12 cellular contexts compared by ENCODE assay signal in the genomic region with DNA sequence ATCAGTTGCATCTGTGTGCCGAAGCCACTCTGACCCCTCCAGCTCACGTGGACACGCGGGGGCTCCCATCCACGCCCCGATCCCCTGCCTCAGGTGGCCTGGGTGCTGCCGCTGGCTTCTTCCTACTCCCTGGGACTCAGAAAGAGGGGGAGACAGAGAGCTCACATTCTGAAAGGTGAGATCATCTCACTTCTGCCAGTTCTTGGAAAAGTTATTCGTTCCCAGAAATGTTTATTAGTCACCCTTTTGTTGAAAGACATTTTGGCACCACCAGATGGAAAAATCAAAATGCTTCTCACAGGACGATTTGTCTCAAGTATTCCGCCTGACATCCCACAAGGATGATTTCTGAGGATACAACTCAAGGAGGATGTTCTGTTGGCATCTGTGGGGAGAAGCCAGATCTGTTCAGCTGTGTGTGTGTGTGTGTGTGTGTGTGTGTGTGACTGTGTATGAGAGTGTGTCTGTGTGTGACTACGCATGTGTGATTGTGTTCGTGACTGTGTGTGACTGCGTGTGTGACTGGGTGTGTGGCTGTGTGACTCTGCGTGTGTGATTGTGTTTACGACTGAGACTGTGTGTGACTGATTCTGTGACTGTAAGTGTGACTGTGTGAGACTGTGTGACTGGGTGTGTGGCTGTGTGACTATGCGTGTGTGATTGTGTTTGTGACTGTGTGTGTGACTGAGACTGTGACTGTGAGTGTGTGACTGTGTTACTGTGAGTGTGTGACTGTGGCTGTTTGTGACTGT.
A peak's percentile ranks its signal among the peaks of the same experiment; 100 is the strongest.
DNase-seq lines count a peak whose midpoint lies in the region; ATAC-seq and TF ChIP-seq lines count a peak whose summit lies in the region.
"Had no signal": no experiment of that assay in that cellular context is flagged by ENCODE, and none has a peak within 500 bp of the region (broad histone marks: within the 10 kb centered on the region; RNA-seq: fewer than 3 reads in every experiment).

No MANE protein-coding gene starts in this region.

- H3K4me3 ChIP-seq in gastrocnemius medialis, result no peak overlapping the region

- TF ChIP-seq POLR2A in gastrocnemius medialis (IDR thresholded peaks at IDR 0.05), result no peak

- no peak overlapping the region for H3K27ac ChIP-seq in gastrocnemius medialis

- in situ Hi-C loops in gastrocnemius medialis (cut with MboI; ENCODE audit: low sequenced_read_pairs in 4 of 4), result no loop called here

- H3K27me3 ChIP-seq in gastrocnemius medialis, result no peaks in the 10 kb centered on the region

- ATAC-seq in gastrocnemius medialis (peak; percentile 48 to 61), HG02642 (IDR thresholded peaks at IDR 0.05; ENCODE audit: poor library complexity, unreplicated experiment) (no peak)
- ATAC-seq: left colon had no signal

- no peaks in the 10 kb centered on the region for H3K4me1 ChIP-seq in gastrocnemius medialis

- DNase-seq in EH (ENCODE audit: low read depth) (peak; percentile 67), RPMI7951 (ENCODE audit: low read depth) (peak; percentile 55), fibroblast of gingiva (ENCODE audit: low read depth) (peak; percentile 96), gastrocnemius medialis (no peak), HPDE6-E6E7 (ENCODE audit: extremely low spot score) (no peak), NK-92 (lab: John Stamatoyannopoulos, UW; ENCODE audit: unreplicated experiment) (no peak), NCI-H345 (lab: John Stamatoyannopoulos, UW) (no peak)
- DNase-seq: COR-L47, left colon, NCI-H1417, T-helper 2 cell had no signal

- no peaks in the 10 kb centered on the region for H3K9me3 ChIP-seq in gastrocnemius medialis

- TF ChIP-seq CTCF in gastrocnemius medialis (IDR thresholded peaks at IDR 0.05 in 4 of 5, conservative IDR thresholded peaks at IDR 0.05 in 1 of 5), result no peak

- intact Hi-C loops in gastrocnemius medialis (cut with DNase I; ENCODE audit: low total_unique reads), result no loop called here

- no peaks in the 10 kb centered on the region for H3K36me3 ChIP-seq in gastrocnemius medialis

Comparison
In these comparisons a context has a peak if more than half of its experiments do, and no peak if none do; other contexts are left out.
1. DNase-seq: peak in EH (single experiment), RPMI7951 (single experiment) and fibroblast of gingiva (single experiment); none in gastrocnemius medialis (0 of 2), HPDE6-E6E7 (single experiment), NK-92 (single experiment) and NCI-H345 (single experiment).